In the genomic region with DNA sequence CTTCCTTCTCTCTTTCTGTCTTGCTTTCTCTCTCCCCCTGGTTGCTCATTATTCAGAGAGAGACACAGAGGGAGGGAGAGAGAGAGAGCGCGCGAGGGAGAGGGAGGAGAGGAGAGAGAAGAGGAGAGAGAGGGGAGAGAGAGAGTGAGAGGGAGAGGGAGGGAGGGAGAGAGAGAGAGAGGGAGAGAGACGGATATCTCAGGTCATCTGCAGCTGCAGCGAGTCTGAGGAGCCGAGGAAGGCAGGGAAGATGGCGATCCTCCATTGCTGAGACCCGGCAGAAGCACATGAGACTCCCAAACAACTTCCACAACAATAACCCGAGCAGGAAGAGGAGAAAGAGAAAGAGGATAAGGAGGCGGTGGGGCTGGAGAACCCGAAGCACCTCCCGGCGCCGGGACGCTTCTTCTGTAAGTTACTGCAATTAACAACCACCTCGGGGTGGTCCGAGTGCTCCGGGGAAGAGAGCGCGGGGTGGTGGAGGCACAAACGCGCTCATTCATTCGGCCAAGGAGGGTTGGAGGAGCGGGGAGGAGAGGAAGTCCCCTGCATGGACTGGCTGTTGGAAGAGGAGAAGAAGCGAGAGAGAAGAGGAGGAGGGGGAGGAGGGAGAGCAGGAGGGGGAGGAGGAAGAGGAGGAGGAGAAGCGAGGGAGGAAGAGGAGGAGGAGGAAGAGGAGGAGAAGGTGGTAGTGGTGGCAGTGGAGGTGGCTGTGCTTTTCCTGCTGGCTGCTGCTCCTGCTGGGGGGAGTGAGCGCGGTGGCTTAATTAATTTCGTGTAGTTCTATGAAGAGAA, we compare ENCODE assay signal across 9 cellular contexts. TPM values are rescaled to one million over a fixed set of nuclear protein-coding genes. Genes with fewer than 3 reads are reported as not detected.
DNase-seq lines count a peak whose midpoint lies in the region; ATAC-seq, FAIRE-seq and TF ChIP-seq lines count a peak whose summit lies in the region.
"Had no signal": no experiment of that assay in that cellular context is flagged by ENCODE, and none has a peak within 500 bp of the region (broad histone marks: within the 10 kb centered on the region; RNA-seq: fewer than 3 reads in every experiment).

A gene with protein sequence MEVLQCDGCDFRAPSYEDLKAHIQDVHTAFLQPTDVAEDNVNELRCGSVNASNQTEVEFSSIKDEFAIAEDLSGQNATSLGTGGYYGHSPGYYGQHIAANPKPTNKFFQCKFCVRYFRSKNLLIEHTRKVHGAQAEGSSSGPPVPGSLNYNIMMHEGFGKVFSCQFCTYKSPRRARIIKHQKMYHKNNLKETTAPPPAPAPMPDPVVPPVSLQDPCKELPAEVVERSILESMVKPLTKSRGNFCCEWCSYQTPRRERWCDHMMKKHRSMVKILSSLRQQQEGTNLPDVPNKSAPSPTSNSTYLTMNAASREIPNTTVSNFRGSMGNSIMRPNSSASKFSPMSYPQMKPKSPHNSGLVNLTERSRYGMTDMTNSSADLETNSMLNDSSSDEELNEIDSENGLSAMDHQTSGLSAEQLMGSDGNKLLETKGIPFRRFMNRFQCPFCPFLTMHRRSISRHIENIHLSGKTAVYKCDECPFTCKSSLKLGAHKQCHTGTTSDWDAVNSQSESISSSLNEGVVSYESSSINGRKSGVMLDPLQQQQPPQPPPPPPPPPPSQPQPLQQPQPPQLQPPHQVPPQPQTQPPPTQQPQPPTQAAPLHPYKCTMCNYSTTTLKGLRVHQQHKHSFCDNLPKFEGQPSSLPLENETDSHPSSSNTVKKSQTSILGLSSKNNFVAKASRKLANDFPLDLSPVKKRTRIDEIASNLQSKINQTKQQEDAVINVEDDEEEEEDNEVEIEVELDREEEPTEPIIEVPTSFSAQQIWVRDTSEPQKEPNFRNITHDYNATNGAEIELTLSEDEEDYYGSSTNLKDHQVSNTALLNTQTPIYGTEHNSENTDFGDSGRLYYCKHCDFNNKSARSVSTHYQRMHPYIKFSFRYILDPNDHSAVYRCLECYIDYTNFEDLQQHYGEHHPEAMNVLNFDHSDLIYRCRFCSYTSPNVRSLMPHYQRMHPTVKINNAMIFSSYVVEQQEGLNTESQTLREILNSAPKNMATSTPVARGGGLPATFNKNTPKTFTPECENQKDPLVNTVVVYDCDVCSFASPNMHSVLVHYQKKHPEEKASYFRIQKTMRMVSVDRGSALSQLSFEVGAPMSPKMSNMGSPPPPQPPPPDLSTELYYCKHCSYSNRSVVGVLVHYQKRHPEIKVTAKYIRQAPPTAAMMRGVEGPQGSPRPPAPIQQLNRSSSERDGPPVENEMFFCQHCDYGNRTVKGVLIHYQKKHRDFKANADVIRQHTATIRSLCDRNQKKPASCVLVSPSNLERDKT (N-terminal part only) (plus strand): TSS at position 221 of the 795 bp plus-strand sequence. CDS start 60,218 bp downstream, outside the sequence.

- no peaks in the 10 kb centered on the region for H3K9me3 ChIP-seq in heart right ventricle
- no peaks in the 10 kb centered on the region for H3K9me3 ChIP-seq in pancreas

- H3K27ac ChIP-seq in heart right ventricle (peak within 1 kb of the TSS; percentile 75 to 92 (median 90)), pancreas (peak within 1 kb of the TSS in 2 of 4 donors; percentile 76 to 78)

- ATAC-seq in heart right ventricle (peak; percentile 36 to 76 (median 51)), pancreas (peak; percentile 19 to 54 (median 40)), GM21423 (IDR thresholded peaks at IDR 0.05; ENCODE audit: unreplicated experiment) (no peak)

- 1% methylated on average over 29 of the region's 29 CpGs for WGBS in heart right ventricle, 2 donors
- whole genome bisulfite sequencing in pancreas, 2 donors: 0 to 1% methylated on average over 26 to 29 of the region's 29 CpGs

- DNase-seq in DMS79 treated with DMSO at 0.1 percent for 48 hours (lab: John Stamatoyannopoulos, UW): peak; percentile 34
- no peak for DNase-seq in DMS79 (lab: John Stamatoyannopoulos, UW)
- DNase-seq in NCI-H2171 (lab: John Stamatoyannopoulos, UW): peak; percentile 54
- DNase-seq in amniotic stem cell (lab: John Stamatoyannopoulos, UW): peak; percentile 51
- DNase-seq in heart right ventricle: peak; percentile 30 to 44
- peak in 4 of 6 donors; percentile 13 to 57 (median 42) for DNase-seq in pancreas
- no peak for DNase-seq in GOT3 (lab: John Stamatoyannopoulos, UW)

- H3K36me3 ChIP-seq in heart right ventricle (no peaks in the 10 kb centered on the region), pancreas (no peaks in the 10 kb centered on the region)

- TF ChIP-seq CTCF in heart right ventricle (IDR thresholded peaks at IDR 0.05) (no peak), pancreas (IDR thresholded peaks at IDR 0.05) (no peak)

- intact Hi-C loops in heart right ventricle (cut with DNase I) (loop anchor here in 8 of 10 donors (2.0 to 10.0 kb wide), 10 partner anchors 52 to 958 kb away; no protein-coding TSS in a partner anchor), pancreas (cut with DNase I) (no loop called here)

- H3K27me3 ChIP-seq in heart right ventricle (peaks cover 0 to 63% (median 0%) of the 10 kb centered on the region in 7 donors), pancreas (peaks cover 0 to 25% (median 2%) of the 10 kb centered on the region in 4 donors)

- no peak for FAIRE-seq in pancreas (lab: Jason Lieb, UNC)
- FAIRE-seq: A204.1 had no signal

- H3K4me3 ChIP-seq in heart right ventricle: peak within 1 kb of the TSS; percentile 58 to 87 (median 70)
- H3K4me3 ChIP-seq in pancreas: peak within 1 kb of the TSS; percentile 24 to 59 (median 52)

- H3K4me1 ChIP-seq in heart right ventricle (peaks cover 2 to 46% (median 30%) of the 10 kb centered on the region in 9 donors), pancreas (peaks cover 4 to 19% (median 10%) of the 10 kb centered on the region in 3 donors)

RNA-seq across cellular contexts. Expression of the gene that starts here (rescaled TPM):
- total RNA-seq in heart right ventricle (10 to 100 TPM; 24.4 to 47.7 (median 34.6) TPM), pancreas (10 to 100 TPM in 1 of 6 donors, 1 to 10 TPM in 5; 3.2 to 12.6 (median 4.9) TPM)
- polyA plus RNA-seq in heart right ventricle (1 to 10 TPM; 1.9 to 5.7 TPM), pancreas (1 to 10 TPM; 1.6 to 1.7 TPM)

Comparison
In these comparisons a context has a peak if more than half of its experiments do, and no peak if none do; other contexts are left out.
1. DNase-seq: peak in DMS79 treated with DMSO at 0.1 percent for 48 hours (single experiment), NCI-H2171 (single experiment), amniotic stem cell (single experiment), heart right ventricle (2 of 2) and pancreas (4 of 6); none in DMS79 (single experiment) and GOT3 (single experiment).
2. intact Hi-C loops: an anchor here in heart right ventricle (2.0 to 10.0 kb wide); none called in pancreas.